Comparison of ENCODE assay signal across 11 cellular contexts in the genomic region with DNA sequence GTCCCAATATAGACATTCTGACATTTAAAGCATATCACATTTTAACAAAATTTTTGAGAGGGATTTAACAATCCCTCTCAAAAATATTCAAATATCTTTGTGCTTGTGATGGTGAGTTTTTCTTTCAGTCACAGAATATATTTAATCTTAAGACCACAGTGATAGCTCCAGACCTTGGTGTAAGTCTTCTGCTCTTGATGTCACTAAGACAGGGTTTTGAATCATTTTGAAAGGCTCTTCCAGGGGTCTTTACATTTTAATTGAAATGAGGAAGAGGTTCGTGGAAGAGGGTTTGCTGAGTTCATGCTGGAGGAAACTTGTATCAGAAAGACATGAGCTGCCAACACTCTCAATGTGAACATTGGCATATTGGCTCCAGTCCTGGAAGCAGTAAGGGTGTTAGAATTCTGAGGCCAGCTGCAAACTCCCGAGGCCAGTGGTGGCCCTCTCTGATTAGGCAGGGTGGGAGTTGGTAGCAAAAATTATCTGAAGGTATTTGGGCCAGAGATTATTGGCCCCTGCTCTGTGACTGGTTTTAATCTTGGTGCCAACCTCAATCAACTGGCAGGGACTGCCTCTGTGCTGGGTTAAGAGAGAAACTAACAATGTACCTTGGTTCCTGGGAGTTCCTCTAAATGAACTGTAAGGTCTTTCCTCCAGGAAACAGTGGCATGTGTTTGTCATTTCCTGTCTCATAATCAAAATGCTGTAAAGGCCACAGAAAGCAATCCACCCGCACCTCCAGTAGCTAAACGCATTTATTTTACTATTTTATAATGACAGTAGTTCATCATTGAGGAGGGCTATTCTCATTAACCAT. TPM values are rescaled to one million over a fixed set of nuclear protein-coding genes. Genes with fewer than 3 reads are reported as not detected.
A peak's percentile ranks its signal among the peaks of the same experiment; 100 is the strongest.
DNase-seq lines count a peak whose midpoint lies in the region; ATAC-seq, FAIRE-seq and TF ChIP-seq lines count a peak whose summit lies in the region.
"Had no signal": no experiment of that assay in that cellular context is flagged by ENCODE, and none has a peak within 500 bp of the region (broad histone marks: within the 10 kb centered on the region; RNA-seq: fewer than 3 reads in every experiment).

No MANE protein-coding gene starts in this region.

- H3K27me3 ChIP-seq in pancreas (no peaks in the 10 kb centered on the region), brain microvascular endothelial cell (replicated peaks) (no peaks in the 10 kb centered on the region)

- peak overlapping the region; percentile 11 for H3K4me3 Mint-ChIP-seq in activated CD4-positive, alpha-beta T cell treated with anti-CD3 and anti-CD28 coated beads, Interleukin-2, amount 10 ng/mL, durations not matched to agents 7 days and 5 days
- H3K4me3 Mint-ChIP-seq in activated naive CD8-positive, alpha-beta T cell treated with anti-CD3 and anti-CD28 coated beads, Interleukin-2, amount 50 U/mL, for 24 hours, result no peak overlapping the region

- H3K27me3 Mint-ChIP-seq in activated CD4-positive, alpha-beta T cell treated with anti-CD3 and anti-CD28 coated beads, Interleukin-2, amount 10 ng/mL, durations not matched to agents 7 days and 5 days, result no peaks in the 10 kb centered on the region
- no peaks in the 10 kb centered on the region for H3K27me3 Mint-ChIP-seq in activated naive CD8-positive, alpha-beta T cell treated with anti-CD3 and anti-CD28 coated beads, Interleukin-2, amount 50 U/mL, for 24 hours

- no peaks in the 10 kb centered on the region for H3K9me3 Mint-ChIP-seq in activated CD4-positive, alpha-beta T cell treated with anti-CD3 and anti-CD28 coated beads, Interleukin-2, amount 10 ng/mL, durations not matched to agents 7 days and 5 days
- H3K9me3 Mint-ChIP-seq in activated naive CD8-positive, alpha-beta T cell treated with anti-CD3 and anti-CD28 coated beads, Interleukin-2, amount 50 U/mL, for 24 hours, result no peaks in the 10 kb centered on the region

- 52 to 64% methylated on average over 4 of the region's 4 CpGs for WGBS in pancreas, 2 donors

- CTCF ChIA-PET in activated CD4-positive, alpha-beta T cell treated with anti-CD3 and anti-CD28 coated beads, Interleukin-2, amount 10 ng/mL, durations not matched to agents 7 days and 5 days (lab: Charles Lee), result interaction anchor here (0.7 to 1.1 kb wide), 2 partner anchors 10 to 849 kb away, joined by 4 read pairs; no protein-coding TSS in a partner anchor

- in situ Hi-C loops in brain microvascular endothelial cell (cut with HindIII; ENCODE audit: low pct_ligation_motif_present, low sequenced_read_pairs), result no loop called here

- H3K27ac ChIP-seq in pancreas (no peak overlapping the region), brain microvascular endothelial cell (no peak overlapping the region)

- FAIRE-seq in pancreas (lab: Jason Lieb, UNC), result no peak

- H3K4me1 Mint-ChIP-seq in activated CD4-positive, alpha-beta T cell treated with anti-CD3 and anti-CD28 coated beads, Interleukin-2, amount 10 ng/mL, durations not matched to agents 7 days and 5 days, result peaks cover 55% of the 10 kb centered on the region
- H3K4me1 Mint-ChIP-seq in activated naive CD8-positive, alpha-beta T cell treated with anti-CD3 and anti-CD28 coated beads, Interleukin-2, amount 50 U/mL, for 24 hours, result peaks cover 31% of the 10 kb centered on the region

- peak overlapping the region; percentile 42 for H3K27ac Mint-ChIP-seq in activated CD4-positive, alpha-beta T cell treated with anti-CD3 and anti-CD28 coated beads, Interleukin-2, amount 10 ng/mL, durations not matched to agents 7 days and 5 days
- H3K27ac Mint-ChIP-seq in activated naive CD8-positive, alpha-beta T cell treated with anti-CD3 and anti-CD28 coated beads, Interleukin-2, amount 50 U/mL, for 24 hours, result peak overlapping the region; percentile 38

- no peaks in the 10 kb centered on the region for H3K36me3 Mint-ChIP-seq in activated CD4-positive, alpha-beta T cell treated with anti-CD3 and anti-CD28 coated beads, Interleukin-2, amount 10 ng/mL, durations not matched to agents 7 days and 5 days (ENCODE audit: low read depth)
- H3K36me3 Mint-ChIP-seq in activated naive CD8-positive, alpha-beta T cell treated with anti-CD3 and anti-CD28 coated beads, Interleukin-2, amount 50 U/mL, for 24 hours (ENCODE audit: low read depth), result no peaks in the 10 kb centered on the region

- intact Hi-C loops in pancreas (cut with DNase I), result no loop called here

- peak; percentile 10 for DNase-seq in activated CD4-positive, alpha-beta T cell treated with anti-CD3 and anti-CD28 coated beads, Interleukin-2, amount 10 ng/mL, durations not matched to agents 7 days and 5 days
- DNase-seq in activated CD4-positive, alpha-beta T cell treated with anti-CD3 and anti-CD28 coated beads for 48 hours, result no peak
- DNase-seq in M059J (ENCODE audit: low read depth), result peak; percentile 15
- no peak for DNase-seq in activated naive CD8-positive, alpha-beta T cell treated with anti-CD3 and anti-CD28 coated beads, Interleukin-2, amount 50 U/mL, for 24 hours
- DNase-seq in pancreas, result peak in 1 of 6 donors; percentile 7
- DNase-seq in activated effector memory CD4-positive, alpha-beta T cell treated with Interleukin-2 at 50 U/mL for 16 hours, result no peak
- DNase-seq in superior temporal gyrus (ENCODE audit: extremely low spot score), result no peak
- no peak for DNase-seq in brain microvascular endothelial cell
- DNase-seq: anterior cingulate cortex, NCI-H2171 treated with DMSO at 0.1 percent for 48 hours, SHP77 had no signal

- no peaks in the 10 kb centered on the region for H3K9me3 ChIP-seq in pancreas

- H3K36me3 ChIP-seq in pancreas, result no peaks in the 10 kb centered on the region
- no peaks in the 10 kb centered on the region for H3K36me3 ChIP-seq in brain microvascular endothelial cell (replicated peaks)

- H3K4me3 ChIP-seq in pancreas, result no peak overlapping the region
- no peak overlapping the region for H3K4me3 ChIP-seq in brain microvascular endothelial cell (ENCODE audit: low read depth, low read length)

- TF ChIP-seq CTCF in pancreas (IDR thresholded peaks at IDR 0.05) (no peak), brain microvascular endothelial cell (IDR thresholded peaks at IDR 0.05; ENCODE audit: low read depth, low read length, missing control alignments) (no peak)

- POLR2A ChIA-PET in activated CD4-positive, alpha-beta T cell treated with anti-CD3 and anti-CD28 coated beads, Interleukin-2, amount 10 ng/mL, durations not matched to agents 7 days and 5 days (lab: Charles Lee), result no interaction called here

- H3K4me1 ChIP-seq in pancreas, result peaks cover 5 to 15% (median 9%) of the 10 kb centered on the region in 3 donors

- ATAC-seq in activated naive CD8-positive, alpha-beta T cell treated with anti-CD3 and anti-CD28 coated beads, Interleukin-2, amount 50 U/mL, for 24 hours, result peak; percentile 66
- peak; percentile 32 to 68 (median 58) for ATAC-seq in pancreas

RNA-seq across cellular contexts. Expression of gene POU1F1, which starts 5.3 kb away (rescaled TPM):
- total RNA-seq in activated CD4-positive, alpha-beta T cell treated with anti-CD3 and anti-CD28 coated beads, Interleukin-2, amount 10 ng/mL, durations not matched to agents 7 days and 5 days, result not detected
- not detected in 2 replicates for total RNA-seq in M059J (2014; rRNA removed; shearing (Covaris generic))
- not detected for total RNA-seq in pancreas
- polyA plus RNA-seq in pancreas, result not detected

RNA-seq across cellular contexts. Expression of gene CHMP2B, which starts 44.0 kb away (rescaled TPM):
- total RNA-seq in activated CD4-positive, alpha-beta T cell treated with anti-CD3 and anti-CD28 coated beads, Interleukin-2, amount 10 ng/mL, durations not matched to agents 7 days and 5 days, result 10 to 100 TPM; 21.2 to 24.1 TPM
- 19.4 and 25.6 TPM in 2 replicates for total RNA-seq in M059J (2014; rRNA removed; shearing (Covaris generic))
- 10 to 100 TPM; 19.5 to 29.0 (median 25.3) TPM for total RNA-seq in pancreas
- polyA plus RNA-seq in pancreas, result 10 to 100 TPM; 10.3 to 16.2 TPM

Comparison
In these comparisons a context has a peak if more than half of its experiments do, and no peak if none do; other contexts are left out.
1. DNase-seq: peak in activated CD4-positive, alpha-beta T cell treated with anti-CD3 and anti-CD28 coated beads, Interleukin-2, amount 10 ng/mL, durations not matched to agents 7 days and 5 days (single experiment) and M059J (single experiment); none in activated CD4-positive, alpha-beta T cell treated with anti-CD3 and anti-CD28 coated beads for 48 hours (single experiment), activated naive CD8-positive, alpha-beta T cell treated with anti-CD3 and anti-CD28 coated beads, Interleukin-2, amount 50 U/mL, for 24 hours (single experiment), activated effector memory CD4-positive, alpha-beta T cell treated with Interleukin-2 at 50 U/mL for 16 hours (single experiment), superior temporal gyrus (single experiment) and brain microvascular endothelial cell (single experiment).